In the genomic region with DNA sequence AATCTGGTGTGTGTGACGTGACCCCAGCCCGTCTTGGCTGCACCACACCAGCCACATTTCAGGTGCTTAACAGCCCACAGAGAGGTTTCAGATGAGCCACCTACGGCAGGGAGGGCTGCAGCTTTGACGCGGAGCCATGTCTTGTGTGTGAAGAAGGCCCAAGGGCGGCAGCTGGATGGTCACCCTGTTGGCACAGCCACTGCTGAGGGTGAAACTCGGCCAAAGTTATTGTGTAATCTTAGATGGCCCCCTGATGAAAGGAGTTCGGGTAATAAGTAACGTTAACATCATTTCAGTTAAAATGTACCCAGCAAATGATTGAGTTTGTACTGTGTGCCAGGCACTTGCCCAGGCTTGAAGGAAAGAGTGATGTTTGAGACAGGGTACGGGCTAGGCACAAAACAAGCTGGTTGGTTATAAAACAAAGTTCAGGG, we compare ENCODE assay signal across 12 cellular contexts.
DNase-seq lines count a peak whose midpoint lies in the region; ATAC-seq and TF ChIP-seq lines count a peak whose summit lies in the region.
"Had no signal": no experiment of that assay in that cellular context is flagged by ENCODE, and none has a peak within 500 bp of the region (broad histone marks: within the 10 kb centered on the region; RNA-seq: fewer than 3 reads in every experiment).

No MANE protein-coding gene starts in this region.

- peaks cover 0 to 2% (median 0%) of the 10 kb centered on the region in 3 donors for H3K27me3 Mint-ChIP-seq in CD14-positive monocyte (ENCODE audit: low read depth in 3 of 3)
- no peaks in the 10 kb centered on the region for H3K27me3 Mint-ChIP-seq in activated CD8-positive, alpha-beta T cell treated with anti-CD3 and anti-CD28 coated beads, Interleukin-2, amount 10 ng/mL, durations not matched to agents 7 days and 5 days (ENCODE audit: low read depth)
- H3K27me3 Mint-ChIP-seq: effector memory CD8-positive, alpha-beta T cell had no signal

- H3K4me3 ChIP-seq in mucosa of descending colon (no peak overlapping the region), smooth muscle cell (no peak overlapping the region), mesenchymal stem cell (ENCODE audit: insufficient read depth in 1 of 2, low read depth in 1 of 2, low read length in 2 of 2) (no peak overlapping the region)
- H3K4me3 ChIP-seq: hepatocyte, PC-9 had no signal

- no peak overlapping the region for H2BK15ac ChIP-seq in mesenchymal stem cell (ENCODE audit: low read depth, poor library complexity, severe bottlenecking)

- H3K18ac ChIP-seq in mesenchymal stem cell (ENCODE audit: low read depth in 1 of 2, low read length in 2 of 2) = peak overlapping the region in 1 of 2 experiments; percentile 5

- H2AFZ ChIP-seq in smooth muscle cell (ENCODE audit: low read depth) = no peak overlapping the region
- no peak overlapping the region for H2AFZ ChIP-seq in mesenchymal stem cell (ENCODE audit: low read depth, low read length)
- H2AFZ ChIP-seq: hepatocyte, PC-9 had no signal

- no peak overlapping the region for H3K4me2 ChIP-seq in smooth muscle cell
- H3K4me2 ChIP-seq in mesenchymal stem cell (ENCODE audit: low read length, poor library complexity, severe bottlenecking) = no peak overlapping the region
- H3K4me2 ChIP-seq: hepatocyte, PC-9 had no signal

- H3K9ac ChIP-seq in smooth muscle cell (ENCODE audit: low read depth) = no peak overlapping the region
- H3K9ac ChIP-seq in mesenchymal stem cell (ENCODE audit: low read length) = no peak overlapping the region

- intact Hi-C loops in CD14-positive monocyte (cut with micrococcal nuclease) (no loop called here), mucosa of descending colon (cut with DNase I, micrococcal nuclease) (no loop called here), posterior cingulate gyrus (cut with DNase I) (no loop called here)

- H3K27ac ChIP-seq in smooth muscle cell (ENCODE audit: low read depth) (no peak overlapping the region), mesenchymal stem cell (ENCODE audit: low read length, poor library complexity, severe bottlenecking) (no peak overlapping the region)
- H3K27ac ChIP-seq: hepatocyte had no signal

- peaks cover 3% of the 10 kb centered on the region for H3K36me3 ChIP-seq in mucosa of descending colon (ENCODE audit: low read depth)
- H3K36me3 ChIP-seq in smooth muscle cell (ENCODE audit: low read depth) = peaks cover 4% of the 10 kb centered on the region
- H3K36me3 ChIP-seq in mesenchymal stem cell (ENCODE audit: control insufficient read depth in 1 of 2, insufficient read depth in 2 of 2, low read depth in 1 of 2, low read length in 2 of 2) = peaks cover 41 to 85% of the 10 kb centered on the region in 2 experiments

- H3K79me2 ChIP-seq in smooth muscle cell (ENCODE audit: low read depth) = no peaks in the 10 kb centered on the region

- H3K14ac ChIP-seq in mesenchymal stem cell (ENCODE audit: low read length in 2 of 2) = no peak overlapping the region

- H2BK5ac ChIP-seq in mesenchymal stem cell (ENCODE audit: low read depth, low read length, poor library complexity, severe bottlenecking) = no peak overlapping the region

- H3K4me1 ChIP-seq in mucosa of descending colon (ENCODE audit: low read depth) (no peaks in the 10 kb centered on the region), smooth muscle cell (ENCODE audit: low read depth) (peaks cover 31% of the 10 kb centered on the region), mesenchymal stem cell (ENCODE audit: control insufficient read depth, insufficient read depth, low read depth, low read length) (peaks cover 24% of the 10 kb centered on the region)

- peak overlapping the region in 4 of 7 donors; percentile 32 to 55 (median 44) for H3K27ac Mint-ChIP-seq in CD14-positive monocyte
- no peak overlapping the region for H3K27ac Mint-ChIP-seq in activated CD8-positive, alpha-beta T cell treated with anti-CD3 and anti-CD28 coated beads, Interleukin-2, amount 10 ng/mL, durations not matched to agents 7 days and 5 days

- H3K9me3 ChIP-seq in mucosa of descending colon (no peaks in the 10 kb centered on the region), smooth muscle cell (replicated peaks; ENCODE audit: low read depth) (no peaks in the 10 kb centered on the region), mesenchymal stem cell (ENCODE audit: control insufficient read depth, low read length) (no peaks in the 10 kb centered on the region)

- H3F3A ChIP-seq in smooth muscle cell (ENCODE audit: low read depth) = peaks cover 5% of the 10 kb centered on the region

- peaks cover 33% of the 10 kb centered on the region for H3K4me1 Mint-ChIP-seq in CD14-positive monocyte
- H3K4me1 Mint-ChIP-seq in activated CD8-positive, alpha-beta T cell treated with anti-CD3 and anti-CD28 coated beads, Interleukin-2, amount 10 ng/mL, durations not matched to agents 7 days and 5 days (ENCODE audit: low read depth) = peaks cover 46% of the 10 kb centered on the region

- H4K20me1 ChIP-seq in smooth muscle cell (ENCODE audit: low read depth) = peaks cover 64% of the 10 kb centered on the region

- peaks cover 33% of the 10 kb centered on the region for H3K79me1 ChIP-seq in mesenchymal stem cell (replicated peaks; ENCODE audit: low read length, poor library complexity, severe bottlenecking)

- DNase-seq in CD14-positive monocyte (ENCODE audit: low spot score) (no peak), mucosa of descending colon (peak in 1 of 3 donors; percentile 31), smooth muscle cell (lab: John Stamatoyannopoulos, UW; ENCODE audit: unreplicated experiment) (no peak), mesenchymal stem cell (no peak), posterior cingulate gyrus (no peak)
- DNase-seq in activated CD8-positive, alpha-beta T cell treated with anti-CD3 and anti-CD28 coated beads, Interleukin-2, amount 10 ng/mL, durations not matched to agents 7 days and 5 days = peak; percentile 40
- DNase-seq: effector memory CD8-positive, alpha-beta T cell; T1000 had no signal

- CTCF ChIA-PET in activated CD8-positive, alpha-beta T cell treated with anti-CD3 and anti-CD28 coated beads, Interleukin-2, amount 10 ng/mL, durations not matched to agents 7 days and 5 days (lab: Charles Lee) = no interaction called here

- POLR2A ChIA-PET in activated CD8-positive, alpha-beta T cell treated with anti-CD3 and anti-CD28 coated beads, Interleukin-2, amount 10 ng/mL, durations not matched to agents 7 days and 5 days (lab: Charles Lee) = interaction anchor here (0.6 kb wide), 1 partner anchor 507 kb away, joined by 3 read pairs; no protein-coding TSS in a partner anchor

- H3K9me3 Mint-ChIP-seq in CD14-positive monocyte = no peaks in the 10 kb centered on the region
- H3K9me3 Mint-ChIP-seq in activated CD8-positive, alpha-beta T cell treated with anti-CD3 and anti-CD28 coated beads, Interleukin-2, amount 10 ng/mL, durations not matched to agents 7 days and 5 days (ENCODE audit: insufficient read depth) = no peaks in the 10 kb centered on the region
- H3K9me3 Mint-ChIP-seq: effector memory CD8-positive, alpha-beta T cell had no signal

- H3K23ac ChIP-seq in mesenchymal stem cell (ENCODE audit: low read length in 2 of 2) = no peak overlapping the region

- H3K4me3 Mint-ChIP-seq in CD14-positive monocyte = no peak overlapping the region
- no peak overlapping the region for H3K4me3 Mint-ChIP-seq in activated CD8-positive, alpha-beta T cell treated with anti-CD3 and anti-CD28 coated beads, Interleukin-2, amount 10 ng/mL, durations not matched to agents 7 days and 5 days
- H3K4me3 Mint-ChIP-seq: effector memory CD8-positive, alpha-beta T cell had no signal

- TF ChIP-seq CTCF in CD14-positive monocyte (IDR thresholded peaks at IDR 0.05) (no peak), mucosa of descending colon (IDR thresholded peaks at IDR 0.05) (no peak), smooth muscle cell (IDR thresholded peaks at IDR 0.05; ENCODE audit: borderline replicate concordance, insufficient read depth, poor library complexity, severe bottlenecking) (no peak)

- no peak overlapping the region for H2BK120ac ChIP-seq in mesenchymal stem cell (ENCODE audit: low read depth, low read length)

- ATAC-seq in GM19463 (IDR thresholded peaks at IDR 0.05; ENCODE audit: unreplicated experiment) (peak; percentile 96), mucosa of descending colon (peak; percentile 10), GM19035 (IDR thresholded peaks at IDR 0.05; ENCODE audit: unreplicated experiment) (no peak)
- peak; percentile 49 for ATAC-seq in activated CD8-positive, alpha-beta T cell treated with anti-CD3 and anti-CD28 coated beads, Interleukin-2, amount 10 ng/mL, durations not matched to agents 7 days and 5 days
- ATAC-seq: effector memory CD8-positive, alpha-beta T cell had no signal

- H2BK12ac ChIP-seq in mesenchymal stem cell (ENCODE audit: low read length in 2 of 2) = no peak overlapping the region

- H3K4ac ChIP-seq in mesenchymal stem cell (ENCODE audit: low read depth in 1 of 2, low read length in 2 of 2) = no peak overlapping the region

- H2AK5ac ChIP-seq in mesenchymal stem cell (ENCODE audit: low read length, severe bottlenecking) = no peak overlapping the region

- H3K27me3 ChIP-seq in smooth muscle cell (ENCODE audit: low read depth) (no peaks in the 10 kb centered on the region), mesenchymal stem cell (ENCODE audit: control insufficient read depth in 1 of 2, insufficient read depth in 1 of 2, low read length in 2 of 2) (no peaks in the 10 kb centered on the region)
- H3K27me3 ChIP-seq: hepatocyte had no signal

- H4K8ac ChIP-seq in mesenchymal stem cell (ENCODE audit: low read length) = no peak overlapping the region

- WGBS in smooth muscle cell (ENCODE audit: low lambda C conversion rate) = 92% methylated on average over 10 of the region's 10 CpGs
- 87% methylated on average over 10 of the region's 10 CpGs for WGBS in mesenchymal stem cell

- no peak overlapping the region for H4K91ac ChIP-seq in mesenchymal stem cell (ENCODE audit: low read length)

- peaks cover 73 to 85% of the 10 kb centered on the region in 2 donors for H3K36me3 Mint-ChIP-seq in CD14-positive monocyte
- H3K36me3 Mint-ChIP-seq in activated CD8-positive, alpha-beta T cell treated with anti-CD3 and anti-CD28 coated beads, Interleukin-2, amount 10 ng/mL, durations not matched to agents 7 days and 5 days (ENCODE audit: low read depth) = peaks cover 52% of the 10 kb centered on the region
